ENCODE assay signal across 1 cellular context in the genomic region with DNA sequence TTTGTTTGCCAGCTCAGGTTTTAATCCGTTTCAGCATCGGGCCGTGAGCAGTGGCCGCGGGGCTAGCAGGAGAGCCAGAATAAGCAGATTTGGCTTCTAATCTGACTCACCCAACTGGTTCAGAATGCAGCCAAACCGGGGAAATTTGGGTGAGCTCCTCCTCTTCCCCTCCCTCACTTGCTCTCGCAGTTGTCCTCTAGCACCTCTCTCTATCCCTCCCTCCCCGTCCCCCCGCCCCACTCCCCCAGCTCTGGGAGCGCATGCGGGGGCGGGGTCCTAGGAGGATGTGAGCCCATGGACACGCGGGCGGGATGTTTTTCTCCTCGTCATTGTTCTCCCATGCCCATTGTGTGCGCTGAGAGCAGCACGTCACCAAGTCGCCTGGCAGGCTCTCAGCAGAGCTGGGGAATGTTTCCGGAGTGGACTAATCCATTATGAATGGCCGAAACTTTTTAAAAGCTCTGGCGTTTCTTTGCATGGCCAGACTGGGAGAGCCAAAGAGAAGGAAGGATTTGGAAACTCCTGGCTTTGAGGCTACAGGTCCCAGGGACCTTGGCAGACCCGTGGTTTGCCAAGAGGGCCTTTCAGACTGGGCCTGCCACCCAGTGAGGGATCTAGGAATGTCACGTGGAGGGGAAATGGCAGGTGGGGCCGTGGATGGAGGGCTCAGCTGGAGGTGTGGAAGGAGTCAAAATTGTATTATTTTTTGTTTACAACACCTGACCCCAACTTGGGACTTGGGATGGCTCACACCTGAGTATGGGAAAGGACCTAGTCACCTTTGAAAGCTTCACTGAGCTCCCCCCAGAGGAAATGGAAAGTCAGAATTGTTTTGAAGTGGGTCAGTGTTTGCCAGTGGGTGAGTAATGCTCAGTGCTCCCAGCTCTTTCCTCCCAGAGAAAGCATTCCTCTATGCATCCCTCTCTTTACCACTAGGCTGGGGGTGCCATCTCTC.
TF ChIP-seq lines count a peak whose summit lies in the region.

No MANE protein-coding gene starts in this region.

TF ChIP-seq in HCT116, 20 proteins besides CTCF, POLR2A, EP300 and RAD21 (continued from another document):
- TF ChIP-seq ELF1 (IDR thresholded peaks at IDR 0.05; ENCODE audit: borderline replicate concordance, low read depth) (no peak), SP1 (IDR thresholded peaks at IDR 0.05; ENCODE audit: low read depth) (no peak), TCF7L2 (IDR thresholded peaks at IDR 0.05; ENCODE audit: borderline replicate concordance, extremely low read depth, insufficient read depth, insufficient read length) (no peak), ZNF274 (IDR thresholded peaks at IDR 0.05; ENCODE audit: low read depth, low read length) (no peak)
- TF ChIP-seq, protein P1, sequence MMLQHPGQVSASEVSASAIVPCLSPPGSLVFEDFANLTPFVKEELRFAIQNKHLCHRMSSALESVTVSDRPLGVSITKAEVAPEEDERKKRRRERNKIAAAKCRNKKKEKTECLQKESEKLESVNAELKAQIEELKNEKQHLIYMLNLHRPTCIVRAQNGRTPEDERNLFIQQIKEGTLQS (IDR thresholded peaks at IDR 0.05): no peak
- TF ChIP-seq, protein P2, sequence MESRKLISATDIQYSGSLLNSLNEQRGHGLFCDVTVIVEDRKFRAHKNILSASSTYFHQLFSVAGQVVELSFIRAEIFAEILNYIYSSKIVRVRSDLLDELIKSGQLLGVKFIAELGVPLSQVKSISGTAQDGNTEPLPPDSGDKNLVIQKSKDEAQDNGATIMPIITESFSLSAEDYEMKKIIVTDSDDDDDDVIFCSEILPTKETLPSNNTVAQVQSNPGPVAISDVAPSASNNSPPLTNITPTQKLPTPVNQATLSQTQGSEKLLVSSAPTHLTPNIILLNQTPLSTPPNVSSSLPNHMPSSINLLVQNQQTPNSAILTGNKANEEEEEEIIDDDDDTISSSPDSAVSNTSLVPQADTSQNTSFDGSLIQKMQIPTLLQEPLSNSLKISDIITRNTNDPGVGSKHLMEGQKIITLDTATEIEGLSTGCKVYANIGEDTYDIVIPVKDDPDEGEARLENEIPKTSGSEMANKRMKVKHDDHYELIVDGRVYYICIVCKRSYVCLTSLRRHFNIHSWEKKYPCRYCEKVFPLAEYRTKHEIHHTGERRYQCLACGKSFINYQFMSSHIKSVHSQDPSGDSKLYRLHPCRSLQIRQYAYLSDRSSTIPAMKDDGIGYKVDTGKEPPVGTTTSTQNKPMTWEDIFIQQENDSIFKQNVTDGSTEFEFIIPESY (IDR thresholded peaks at IDR 0.05; ENCODE audit: extremely low read depth, insufficient replicate concordance, low read length): no peak
